ENCODE assay signal across 8 cellular contexts in genomic region chr10:93813507-93814465, GRCh38. TPM values are rescaled to one million over a fixed set of nuclear protein-coding genes. Genes with fewer than 3 reads are reported as not detected.
DNase-seq lines count a peak whose midpoint lies in the region; ATAC-seq and TF ChIP-seq lines count a peak whose summit lies in the region.

No MANE protein-coding gene starts in this region.

- intact Hi-C loops in Calu3 (cut with micrococcal nuclease; ENCODE audit: unreplicated experiment) = no loop called here

- H3K27me3 Mint-ChIP-seq in Calu3 (ENCODE audit: unreplicated experiment) = peaks cover 68% of the 10 kb centered on the region

- no peak overlapping the region for H3K4me3 Mint-ChIP-seq in Calu3 (ENCODE audit: low read depth, unreplicated experiment)

- H3K4me3 ChIP-seq in fibroblast of pulmonary artery (replicated peaks; ENCODE audit: low read depth, low read length) = no peak overlapping the region

- BruUV-seq in Calu3 (replicated peaks; lab: Mats Ljungman, UMichigan) = no TSS peak

- peak; percentile 61 for DNase-seq in Calu3
- DNase-seq in NCI-H226 = peak; percentile 71
- DNase-seq in activated CD8-positive, alpha-beta memory T cell treated with anti-CD3 and anti-CD28 coated beads, Interleukin-2, amount 50 U/mL, for 48 hours = peak; percentile 65
- DNase-seq in fibroblast of pulmonary artery (ENCODE audit: low read depth) = peak; percentile 46
- DNase-seq in omental fat pad (ENCODE audit: low spot score) = peak; percentile 25
- DNase-seq in cortex of kidney (lab: John Stamatoyannopoulos, UW) = no peak

- ATAC-seq in GM21381 (IDR thresholded peaks at IDR 0.05; ENCODE audit: unreplicated experiment) = peak; percentile 66
- ATAC-seq in omental fat pad (ENCODE audit: low FRiP score) = no peak
- ATAC-seq in HG03045 (IDR thresholded peaks at IDR 0.05; ENCODE audit: unreplicated experiment) = no peak

- no peak overlapping the region for H3K27ac Mint-ChIP-seq in Calu3 (ENCODE audit: unreplicated experiment)

- no peaks in the 10 kb centered on the region for H3K9me3 Mint-ChIP-seq in Calu3 (ENCODE audit: low read depth, unreplicated experiment)

- H3K4me1 Mint-ChIP-seq in Calu3 (ENCODE audit: low read depth, unreplicated experiment) = peaks cover 13% of the 10 kb centered on the region

- peaks cover 3% of the 10 kb centered on the region for H3K36me3 Mint-ChIP-seq in Calu3 (ENCODE audit: insufficient read depth, unreplicated experiment)

- CTCF ChIA-PET in Calu3 (lab: Charles Lee) = no interaction called here

- peak; percentile 47 for TF ChIP-seq CTCF in Calu3 (IDR thresholded peaks at IDR 0.05; ENCODE audit: unreplicated experiment)
- peak; percentile 66 for TF ChIP-seq CTCF in fibroblast of pulmonary artery (IDR thresholded peaks at IDR 0.05; ENCODE audit: low read length, missing control alignments)
- TF ChIP-seq CTCF in omental fat pad (IDR thresholded peaks at IDR 0.05) = no peak

RNA-seq across cellular contexts. Expression of gene LGI1, which starts 56.0 kb away (rescaled TPM):
- total RNA-seq in Calu3 (2022) = not detected in 2 replicates
- under 1 TPM in 1 of 4 donors, not detected in 3; 0.19 TPM for total RNA-seq in omental fat pad

Comparison
In these comparisons a context has a peak if more than half of its experiments do, and no peak if none do; other contexts are left out.
1. CTCF ChIP-seq: peak in Calu3 (single experiment) and fibroblast of pulmonary artery (single experiment); none in omental fat pad (0 of 3).